In genomic region chr22:30560643-30561202, GRCh38 we compare ENCODE assay signal across 10 cellular contexts. TPM values are rescaled to one million over a fixed set of nuclear protein-coding genes. Genes with fewer than 3 reads are reported as not detected.
DNase-seq lines count a peak whose midpoint lies in the region; ATAC-seq and TF ChIP-seq lines count a peak whose summit lies in the region.
"Not testable (repeated sequence)": the region's sequence is repeated elsewhere in the genome, so short reads cannot be mapped to it uniquely, and the experiment has no call there.
"Had no signal": no experiment of that assay in that cellular context is flagged by ENCODE, and none has a peak within 500 bp of the region (broad histone marks: within the 10 kb centered on the region; RNA-seq: fewer than 3 reads in every experiment).

No MANE protein-coding gene starts in this region.

- not testable (repeated sequence) for H2AFZ ChIP-seq in mesenchymal stem cell (ENCODE audit: low read depth, low read length)

- DNase-seq in GM20000 (ENCODE audit: low spot score); MCF 10A (ENCODE audit: unreplicated experiment); mesenchymal stem cell: not testable (repeated sequence)
- DNase-seq in MV-4-11 (lab: John Stamatoyannopoulos, UW) = peak; percentile 3
- peak; percentile 44 for DNase-seq in WTC11 (ENCODE audit: low spot score)

- H3K9me3 Mint-ChIP-seq in WTC11; MCF 10A (ENCODE audit: unreplicated experiment): not testable (repeated sequence)

- H2AK5ac ChIP-seq in mesenchymal stem cell (ENCODE audit: low read length, severe bottlenecking) = peak overlapping the region; percentile 72

- not testable (repeated sequence) for H3K27ac Mint-ChIP-seq in WTC11; MCF 10A (ENCODE audit: low read depth, unreplicated experiment)

- H3K4me3 ChIP-seq in mesenchymal stem cell (ENCODE audit: insufficient read depth in 1 of 2, low read depth in 1 of 2, low read length in 2 of 2) = not testable (repeated sequence)

- H3K9ac ChIP-seq in mesenchymal stem cell (ENCODE audit: low read length) = not testable (repeated sequence)

- ATAC-seq in WTC11 = peak; percentile 7

- peak overlapping the region; percentile 47 for H2BK5ac ChIP-seq in mesenchymal stem cell (ENCODE audit: low read depth, low read length, poor library complexity, severe bottlenecking)

- H2BK12ac ChIP-seq in mesenchymal stem cell (ENCODE audit: low read length in 2 of 2) = not testable (repeated sequence)

- not testable (repeated sequence) for H3K36me3 Mint-ChIP-seq in WTC11; MCF 10A (ENCODE audit: insufficient read depth, unreplicated experiment)

- H3K4me1 Mint-ChIP-seq in WTC11 = peaks cover 45% of the 10 kb centered on the region
- not testable (repeated sequence) for H3K4me1 Mint-ChIP-seq in MCF 10A (ENCODE audit: insufficient read depth, unreplicated experiment)

- not testable (repeated sequence) for H4K8ac ChIP-seq in mesenchymal stem cell (ENCODE audit: low read length)

- intact Hi-C loops in MCF 10A (cut with micrococcal nuclease) = not testable (repeated sequence)

- BruUV-seq in MCF 10A (replicated peaks; lab: Mats Ljungman, UMichigan) = not testable (repeated sequence)

- not testable (repeated sequence) for H3K4me3 Mint-ChIP-seq in WTC11; MCF 10A (ENCODE audit: unreplicated experiment)

- not testable (repeated sequence) for H3K18ac ChIP-seq in mesenchymal stem cell (ENCODE audit: low read depth in 1 of 2, low read length in 2 of 2)

- H3K27me3 ChIP-seq in mesenchymal stem cell (ENCODE audit: control insufficient read depth in 1 of 2, insufficient read depth in 1 of 2, low read length in 2 of 2) = peaks cover 0 to 41% of the 10 kb centered on the region in 2 experiments

- peak; percentile 49 for TF ChIP-seq CTCF in 22Rv1 (IDR thresholded peaks at IDR 0.05)
- TF ChIP-seq CTCF in GM20000 (IDR thresholded peaks at IDR 0.05; ENCODE audit: extremely low read depth, missing control alignments) = peak; percentile 10
- TF ChIP-seq CTCF in WTC11 (IDR thresholded peaks at IDR 0.05) = not testable (repeated sequence)
- TF ChIP-seq CTCF in MCF 10A (IDR thresholded peaks at IDR 0.05; ENCODE audit: unreplicated experiment) = peak; percentile 5

- not testable (repeated sequence) for H3K4ac ChIP-seq in mesenchymal stem cell (ENCODE audit: low read depth in 1 of 2, low read length in 2 of 2)

- not testable (repeated sequence) for H3K27ac ChIP-seq in 22Rv1
- peak overlapping the region; percentile 24 for H3K27ac ChIP-seq in mesenchymal stem cell (ENCODE audit: low read length, poor library complexity, severe bottlenecking)

- H3K23ac ChIP-seq in mesenchymal stem cell (ENCODE audit: low read length in 2 of 2) = not testable (repeated sequence)

- POLR2A ChIA-PET in WTC11 (lab: Charles Lee) = interaction anchor here (1.0 kb wide), 1 partner anchor 46 kb away, joined by 3 read pairs; the partner anchor contains the start of gene TCN2
- POLR2A ChIA-PET in MCF 10A (lab: Yijun Ruan, JAX) = not testable (repeated sequence)

- not testable (repeated sequence) for H2BK15ac ChIP-seq in mesenchymal stem cell (ENCODE audit: low read depth, poor library complexity, severe bottlenecking)

- not testable (repeated sequence) for H3K9me3 ChIP-seq in mesenchymal stem cell (ENCODE audit: control insufficient read depth, low read length)

- not testable (repeated sequence) for H3K27me3 Mint-ChIP-seq in WTC11 (ENCODE audit: low read depth); MCF 10A (ENCODE audit: insufficient read depth, unreplicated experiment)

- H3K36me3 ChIP-seq in mesenchymal stem cell (ENCODE audit: control insufficient read depth in 1 of 2, insufficient read depth in 2 of 2, low read depth in 1 of 2, low read length in 2 of 2) = peaks cover 0 to 22% of the 10 kb centered on the region in 2 experiments

- 88% methylated on average over 11 of the region's 11 CpGs for WGBS in mesenchymal stem cell

- H3K4me2 ChIP-seq in mesenchymal stem cell (ENCODE audit: low read length, poor library complexity, severe bottlenecking) = not testable (repeated sequence)

- not testable (repeated sequence) for H4K91ac ChIP-seq in mesenchymal stem cell (ENCODE audit: low read length)

- peaks cover 20% of the 10 kb centered on the region for H3K79me1 ChIP-seq in mesenchymal stem cell (replicated peaks; ENCODE audit: low read length, poor library complexity, severe bottlenecking)

- CTCF ChIA-PET in WTC11 (lab: Charles Lee) = interaction anchor here (0.7 to 2.1 kb wide), 8 partner anchors 10 to 70 kb away, joined by 3 to 8 read pairs (median 5); partner anchors contain the start of genes GAL3ST1 and PES1
- CTCF ChIA-PET in MCF 10A (lab: Yijun Ruan, JAX) = not testable (repeated sequence)

- not testable (repeated sequence) for H2BK120ac ChIP-seq in mesenchymal stem cell (ENCODE audit: low read depth, low read length)

- H3K4me1 ChIP-seq in mesenchymal stem cell (ENCODE audit: control insufficient read depth, insufficient read depth, low read depth, low read length) = peaks cover 47% of the 10 kb centered on the region

- H3K14ac ChIP-seq in mesenchymal stem cell (ENCODE audit: low read length in 2 of 2) = not testable (repeated sequence)

TF ChIP-seq in WTC11, 78 proteins besides CTCF, POLR2A, EP300 and RAD21:
- TF ChIP-seq ZNF121 (CRISPR knock-in tag; IDR thresholded peaks at IDR 0.05) = peak; percentile 71; the same call in 1 of the 2 replicates

RNA-seq across cellular contexts. Expression of gene GAL3ST1, which starts 13.7 kb away (rescaled TPM):
- 11.0 to 11.6 TPM (median 11.2 TPM) in 3 replicates for total RNA-seq in WTC11 (2021)
- not detected in 2 replicates for total RNA-seq in MCF 10A (2022)
- not detected for polyA plus RNA-seq in mesenchymal stem cell (2013, experiment 1 of 2)
- not detected for polyA plus RNA-seq in mesenchymal stem cell (2013, experiment 2 of 2)
- total RNA-seq: G401, RPMI7951 had no signal

RNA-seq across cellular contexts. Expression of gene SEC14L6, which starts 14.2 kb away (rescaled TPM):
- 1.6 to 2.0 TPM (median 1.7 TPM) in 3 replicates for total RNA-seq in WTC11 (2021)
- total RNA-seq in MCF 10A (2022) = not detected in 2 replicates
- not detected for polyA plus RNA-seq in mesenchymal stem cell (2013, experiment 1 of 2)
- not detected for polyA plus RNA-seq in mesenchymal stem cell (2013, experiment 2 of 2)
- total RNA-seq: CD4-positive, alpha-beta memory T cell; G401; RPMI7951 had no signal
- polyA plus RNA-seq: CD4-positive, alpha-beta memory T cell had no signal

RNA-seq across cellular contexts. Expression of gene PES1, which starts 31.0 kb away (rescaled TPM):
- 108 to 128 TPM (median 109 TPM) in 3 replicates for total RNA-seq in WTC11 (2021)
- 114 and 145 TPM in 2 replicates for total RNA-seq in MCF 10A (2022)
- polyA plus RNA-seq in mesenchymal stem cell (2013, experiment 1 of 2) = 48.9 TPM
- polyA plus RNA-seq in mesenchymal stem cell (2013, experiment 2 of 2) = 48.6 TPM

RNA-seq across cellular contexts. Expression of gene TCN2, which starts 46.3 kb away (rescaled TPM):
- total RNA-seq in WTC11 (2021) (34.7 to 39.0 TPM (median 36.7 TPM) in 3 replicates), MCF 10A (2022) (1.2 and 1.4 TPM in 2 replicates)
- polyA plus RNA-seq in mesenchymal stem cell (2013, experiment 1 of 2) = 16.2 TPM
- 16.3 TPM for polyA plus RNA-seq in mesenchymal stem cell (2013, experiment 2 of 2)

RNA-seq across cellular contexts. Expression of gene SEC14L4, which starts 55.2 kb away (rescaled TPM):
- total RNA-seq in WTC11 (2021) = 1.9 to 2.9 TPM (median 2.8 TPM) in 3 replicates
- total RNA-seq in MCF 10A (2022) = not detected in 2 replicates
- not detected for polyA plus RNA-seq in mesenchymal stem cell (2013, experiment 1 of 2)
- polyA plus RNA-seq in mesenchymal stem cell (2013, experiment 2 of 2) = not detected
- total RNA-seq: CD4-positive, alpha-beta memory T cell; G401; sigmoid colon had no signal
- polyA plus RNA-seq: CD4-positive, alpha-beta memory T cell had no signal

Comparison
In these comparisons a context has a peak if more than half of its experiments do, and no peak if none do; other contexts are left out.
1. RNA of gene GAL3ST1, which starts 13.7 kb away (total RNA-seq): 11.0 to 11.6 TPM in WTC11; not detected in MCF 10A; every median in the first group is over 10 times any median in the second.